In the genomic region with DNA sequence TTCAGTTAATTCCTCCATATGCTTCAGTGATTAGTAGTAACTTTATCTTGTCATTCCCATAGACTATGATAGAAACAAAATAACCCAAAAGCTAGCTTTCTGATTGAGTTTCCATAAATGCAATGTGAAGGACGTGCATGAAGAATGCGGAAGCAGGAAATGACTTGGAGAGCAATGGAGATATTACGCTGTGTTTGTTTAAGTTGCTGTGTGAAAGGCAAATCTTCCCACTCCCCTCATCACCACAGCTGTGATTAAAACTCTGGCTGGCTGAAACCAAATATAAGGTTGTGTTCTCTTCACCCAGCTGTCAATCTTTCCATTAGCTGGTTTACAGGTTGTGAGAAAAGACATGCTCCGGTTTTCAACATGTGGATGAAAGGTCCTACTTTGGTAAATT, we compare ENCODE assay signal across 25 cellular contexts.
DNase-seq lines count a peak whose midpoint lies in the region; ATAC-seq and TF ChIP-seq lines count a peak whose summit lies in the region.
"Had no signal": no experiment of that assay in that cellular context is flagged by ENCODE, and none has a peak within 500 bp of the region (broad histone marks: within the 10 kb centered on the region; RNA-seq: fewer than 3 reads in every experiment).

No MANE protein-coding gene starts in this region.

- H3K4me2 ChIP-seq in smooth muscle cell, result peak overlapping the region; percentile 43

- DNase-seq in NCI-H226, result peak; percentile 16
- DNase-seq in chondrocyte (ENCODE audit: low spot score), result no peak
- peak; percentile 80 for DNase-seq in glomerular endothelial cell (ENCODE audit: extremely low read depth, low read depth, low spot score)
- no peak for DNase-seq in smooth muscle cell (lab: John Stamatoyannopoulos, UW; ENCODE audit: unreplicated experiment)
- DNase-seq in NCI-H524 (lab: John Stamatoyannopoulos, UW), result no peak
- no peak for DNase-seq in activated CD4-positive, alpha-beta T cell treated with anti-CD3 and anti-CD28 coated beads for 36 hours
- DNase-seq: activated CD4-positive, alpha-beta T cell treated with anti-CD3 and anti-CD28 coated beads for 4 hours; activated naive CD4-positive, alpha-beta T cell treated with anti-CD3 and anti-CD28 coated beads, Interleukin-2, amount 10 ng/mL, durations not matched to agents 7 days and 5 days; amniotic stem cell; CD8-positive, alpha-beta memory T cell; HCEC 1CT; NCI-H146; NCI-H446; NCI-H82; right cardiac atrium; spleen; stimulated activated naive CD8-positive, alpha-beta T cell treated with anti-CD3 and anti-CD28 coated beads, Interleukin-15, amount 100 ng/mL, for 72 hours; SW 1271 had no signal

- intact Hi-C loops in activated CD4-positive, alpha-beta T cell treated with anti-CD3 and anti-CD28 coated beads for 36 hours (cut with DNase I, micrococcal nuclease), result no loop called here

- CTCF ChIA-PET in activated CD4-positive, alpha-beta T cell treated with anti-CD3 and anti-CD28 coated beads for 36 hours (lab: Charles Lee), result no interaction called here

- no peak overlapping the region for H3K4me3 Mint-ChIP-seq in chondrocyte (ENCODE audit: unreplicated experiment)
- H3K4me3 Mint-ChIP-seq in activated CD4-positive, alpha-beta T cell treated with anti-CD3 and anti-CD28 coated beads for 36 hours, result no peak overlapping the region
- H3K4me3 Mint-ChIP-seq: activated naive CD4-positive, alpha-beta T cell treated with anti-CD3 and anti-CD28 coated beads, Interleukin-2, amount 10 ng/mL, durations not matched to agents 7 days and 5 days; activated T-helper 17 cell treated with anti-CD3 and anti-CD28 coated beads, Interleukin-2, amount 50 U/mL, for 72 hours; CD8-positive, alpha-beta memory T cell; IgD-negative memory B cell; memory B cell; neural crest cell; stimulated activated naive CD8-positive, alpha-beta T cell treated with anti-CD3 and anti-CD28 coated beads, Interleukin-15, amount 100 ng/mL, for 72 hours had no signal

- H3K4me1 ChIP-seq in smooth muscle cell (ENCODE audit: low read depth), result peaks cover 8% of the 10 kb centered on the region
- H3K4me1 ChIP-seq: spleen, vagina had no signal

- POLR2A ChIA-PET in activated CD4-positive, alpha-beta T cell treated with anti-CD3 and anti-CD28 coated beads for 36 hours (lab: Charles Lee), result no interaction called here

- ATAC-seq in HG03439 (IDR thresholded peaks at IDR 0.05; ENCODE audit: unreplicated experiment), result no peak
- no peak for ATAC-seq in activated CD4-positive, alpha-beta T cell treated with anti-CD3 and anti-CD28 coated beads for 36 hours
- ATAC-seq: activated T-helper 17 cell treated with anti-CD3 and anti-CD28 coated beads, Interleukin-2, amount 50 U/mL, for 72 hours; left lobe of liver; stimulated activated naive CD8-positive, alpha-beta T cell treated with anti-CD3 and anti-CD28 coated beads, Interleukin-15, amount 100 ng/mL, for 72 hours had no signal

- H3K4me3 ChIP-seq in smooth muscle cell, result no peak overlapping the region
- H3K4me3 ChIP-seq: spleen, vagina had no signal

- WGBS in smooth muscle cell (ENCODE audit: low lambda C conversion rate), result 53% methylated on average over 4 of the region's 4 CpGs

- no peaks in the 10 kb centered on the region for H3K9me3 Mint-ChIP-seq in chondrocyte (ENCODE audit: low read depth)
- H3K9me3 Mint-ChIP-seq in activated CD4-positive, alpha-beta T cell treated with anti-CD3 and anti-CD28 coated beads for 36 hours (ENCODE audit: low read depth), result no peaks in the 10 kb centered on the region
- H3K9me3 Mint-ChIP-seq: activated naive CD4-positive, alpha-beta T cell treated with anti-CD3 and anti-CD28 coated beads, Interleukin-2, amount 10 ng/mL, durations not matched to agents 7 days and 5 days; activated T-helper 17 cell treated with anti-CD3 and anti-CD28 coated beads, Interleukin-2, amount 50 U/mL, for 72 hours; neural crest cell; stimulated activated naive CD8-positive, alpha-beta T cell treated with anti-CD3 and anti-CD28 coated beads, Interleukin-15, amount 100 ng/mL, for 72 hours had no signal

- H3K36me3 ChIP-seq in smooth muscle cell (ENCODE audit: low read depth), result peaks cover 3% of the 10 kb centered on the region
- H3K36me3 ChIP-seq: spleen, vagina had no signal

- TF ChIP-seq CTCF in chondrocyte (IDR thresholded peaks at IDR 0.05) (no peak), smooth muscle cell (IDR thresholded peaks at IDR 0.05; ENCODE audit: borderline replicate concordance, insufficient read depth, poor library complexity, severe bottlenecking) (no peak)

- no peaks in the 10 kb centered on the region for H3K9me3 ChIP-seq in smooth muscle cell (replicated peaks; ENCODE audit: low read depth)
- H3K9me3 ChIP-seq: spleen, vagina had no signal

- no peaks in the 10 kb centered on the region for H4K20me1 ChIP-seq in smooth muscle cell (ENCODE audit: low read depth)

- peak overlapping the region; percentile 2 for H2AFZ ChIP-seq in smooth muscle cell (ENCODE audit: low read depth)

- peaks cover 8% of the 10 kb centered on the region for H3K36me3 Mint-ChIP-seq in chondrocyte (ENCODE audit: low read depth)
- no peaks in the 10 kb centered on the region for H3K36me3 Mint-ChIP-seq in activated CD4-positive, alpha-beta T cell treated with anti-CD3 and anti-CD28 coated beads for 36 hours (ENCODE audit: low read depth)
- H3K36me3 Mint-ChIP-seq: activated naive CD4-positive, alpha-beta T cell treated with anti-CD3 and anti-CD28 coated beads, Interleukin-2, amount 10 ng/mL, durations not matched to agents 7 days and 5 days; CD8-positive, alpha-beta memory T cell; IgD-negative memory B cell; memory B cell had no signal

- peak overlapping the region; percentile 17 for H3K27ac ChIP-seq in smooth muscle cell (ENCODE audit: low read depth)
- H3K27ac ChIP-seq: spleen, vagina had no signal

- H3K4me1 Mint-ChIP-seq in chondrocyte (ENCODE audit: low read depth), result peaks cover 18% of the 10 kb centered on the region
- H3K4me1 Mint-ChIP-seq in activated CD4-positive, alpha-beta T cell treated with anti-CD3 and anti-CD28 coated beads for 36 hours, result no peaks in the 10 kb centered on the region
- H3K4me1 Mint-ChIP-seq: activated naive CD4-positive, alpha-beta T cell treated with anti-CD3 and anti-CD28 coated beads, Interleukin-2, amount 10 ng/mL, durations not matched to agents 7 days and 5 days; activated T-helper 17 cell treated with anti-CD3 and anti-CD28 coated beads, Interleukin-2, amount 50 U/mL, for 72 hours; CD8-positive, alpha-beta memory T cell; IgD-negative memory B cell; memory B cell; stimulated activated naive CD8-positive, alpha-beta T cell treated with anti-CD3 and anti-CD28 coated beads, Interleukin-15, amount 100 ng/mL, for 72 hours had no signal

- no peaks in the 10 kb centered on the region for H3F3A ChIP-seq in smooth muscle cell (ENCODE audit: low read depth)

- H3K27ac Mint-ChIP-seq in chondrocyte (ENCODE audit: unreplicated experiment), result peak overlapping the region; percentile 81
- H3K27ac Mint-ChIP-seq in activated CD4-positive, alpha-beta T cell treated with anti-CD3 and anti-CD28 coated beads for 36 hours, result no peak overlapping the region
- H3K27ac Mint-ChIP-seq: activated naive CD4-positive, alpha-beta T cell treated with anti-CD3 and anti-CD28 coated beads, Interleukin-2, amount 10 ng/mL, durations not matched to agents 7 days and 5 days; activated T-helper 17 cell treated with anti-CD3 and anti-CD28 coated beads, Interleukin-2, amount 50 U/mL, for 72 hours; CD8-positive, alpha-beta memory T cell; IgD-negative memory B cell; memory B cell; stimulated activated naive CD8-positive, alpha-beta T cell treated with anti-CD3 and anti-CD28 coated beads, Interleukin-15, amount 100 ng/mL, for 72 hours had no signal

- no peaks in the 10 kb centered on the region for H3K27me3 ChIP-seq in smooth muscle cell (ENCODE audit: low read depth)
- H3K27me3 ChIP-seq: spleen, vagina had no signal

- H3K27me3 Mint-ChIP-seq in chondrocyte (ENCODE audit: low read depth), result no peaks in the 10 kb centered on the region
- peaks cover 3% of the 10 kb centered on the region for H3K27me3 Mint-ChIP-seq in activated CD4-positive, alpha-beta T cell treated with anti-CD3 and anti-CD28 coated beads for 36 hours
- H3K27me3 Mint-ChIP-seq: activated naive CD4-positive, alpha-beta T cell treated with anti-CD3 and anti-CD28 coated beads, Interleukin-2, amount 10 ng/mL, durations not matched to agents 7 days and 5 days; memory B cell had no signal

- H3K79me2 ChIP-seq in smooth muscle cell (ENCODE audit: low read depth), result no peaks in the 10 kb centered on the region

- H3K9ac ChIP-seq in smooth muscle cell (ENCODE audit: low read depth), result no peak overlapping the region

Comparison
In these comparisons a context has a peak if more than half of its experiments do, and no peak if none do; other contexts are left out.
1. DNase-seq: peak in NCI-H226 (single experiment) and glomerular endothelial cell (single experiment); none in chondrocyte (single experiment), smooth muscle cell (single experiment), NCI-H524 (0 of 2) and activated CD4-positive, alpha-beta T cell treated with anti-CD3 and anti-CD28 coated beads for 36 hours (single experiment).